19 cellular contexts compared by ENCODE assay signal in the genomic region with DNA sequence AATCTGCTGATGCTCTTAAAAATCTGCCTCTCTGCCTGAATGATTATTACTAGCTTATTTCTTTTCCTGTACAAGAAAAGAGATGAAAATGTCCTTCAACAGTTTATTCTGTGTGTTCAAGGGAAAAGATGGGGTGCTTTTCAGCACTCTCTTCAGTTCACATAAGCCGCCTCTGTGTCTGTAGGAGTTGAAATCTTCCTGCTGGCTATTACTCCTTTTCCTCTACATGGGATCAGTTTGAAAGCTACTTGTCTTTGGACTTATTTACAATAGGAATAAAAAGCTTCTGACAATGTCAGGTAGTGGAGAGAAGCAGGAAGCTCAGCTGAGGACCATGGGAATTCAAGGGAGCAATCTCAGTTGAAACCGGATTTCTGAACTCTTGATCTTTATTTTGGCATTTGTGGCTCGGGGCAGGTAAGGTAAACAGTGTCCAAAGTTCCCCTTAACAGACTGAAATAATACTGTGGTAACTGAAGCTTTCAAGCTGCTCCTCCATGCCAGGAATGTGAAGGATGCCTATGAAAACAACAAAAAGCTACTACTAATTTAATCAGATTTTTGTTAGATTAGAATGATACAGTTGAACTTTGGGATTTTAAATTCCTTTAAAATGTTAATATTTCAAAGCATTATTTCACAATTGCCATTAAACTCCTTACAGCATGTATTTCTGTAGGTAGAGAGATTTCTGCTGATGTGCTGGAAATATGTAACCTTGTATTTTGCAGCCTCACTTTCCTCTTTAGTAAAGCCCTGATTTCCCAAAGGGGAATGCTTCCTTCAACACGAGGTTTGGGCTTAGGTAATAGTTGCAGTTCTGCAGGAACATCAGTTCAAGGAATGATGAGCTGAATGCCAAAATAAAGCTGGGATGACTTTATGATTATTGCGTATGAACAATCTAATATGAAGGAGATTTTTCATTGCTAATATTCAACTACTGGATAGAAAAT. TPM values are rescaled to one million over a fixed set of nuclear protein-coding genes. Genes with fewer than 3 reads are reported as not detected.
DNase-seq lines count a peak whose midpoint lies in the region; ATAC-seq and TF ChIP-seq lines count a peak whose summit lies in the region.
"Had no signal": no experiment of that assay in that cellular context is flagged by ENCODE, and none has a peak within 500 bp of the region (broad histone marks: within the 10 kb centered on the region; RNA-seq: fewer than 3 reads in every experiment).

No MANE protein-coding gene starts in this region.

- H2AK5ac ChIP-seq in trophoblast cell (ENCODE audit: low read length), result no peak overlapping the region

- H3K18ac ChIP-seq in trophoblast cell (ENCODE audit: low read length), result no peak overlapping the region

- no peak overlapping the region for H2AFZ ChIP-seq in trophoblast cell (ENCODE audit: insufficient read depth, low read length, poor library complexity)
- H2AFZ ChIP-seq: GM23248 had no signal

- H2BK12ac ChIP-seq in trophoblast cell (ENCODE audit: low read length), result no peak overlapping the region

- no peak overlapping the region for H3K4me2 ChIP-seq in trophoblast cell (ENCODE audit: low read length)

- no peak overlapping the region for H3K4ac ChIP-seq in trophoblast cell (ENCODE audit: low read depth, low read length)

- H3K27ac ChIP-seq in gastrocnemius medialis (peak overlapping the region; percentile 83 to 87 (median 84)), trophoblast cell (ENCODE audit: low read depth, low read length) (no peak overlapping the region)
- H3K27ac ChIP-seq: GM23248, neutrophil, RWPE1 had no signal

- no peak overlapping the region for H3K4me3 ChIP-seq in gastrocnemius medialis
- H3K4me3 ChIP-seq in BE2C (ENCODE audit: low read depth, low read length), result no peak overlapping the region
- H3K4me3 ChIP-seq in trophoblast cell (ENCODE audit: low read depth, low read length), result no peak overlapping the region
- H3K4me3 ChIP-seq: GM23248 had no signal

- DNase-seq in astrocyte of the hippocampus (ENCODE audit: low read depth, low spot score) (peak; percentile 62), left kidney (ENCODE audit: low read depth, low spot score) (peak; percentile 45), gastrocnemius medialis (no peak), NCI-H2227 (lab: John Stamatoyannopoulos, UW; ENCODE audit: unreplicated experiment) (no peak), BE2C (no peak), trophoblast cell (no peak)
- DNase-seq: activated CD4-positive, alpha-beta T cell treated with anti-CD3 and anti-CD28 coated beads for 36 hours; COR-L47; EL; GM23248; NCI-H1105; NCI-H524; retina; stimulated activated naive CD4-positive, alpha-beta T cell had no signal

- H3K4me3 Mint-ChIP-seq in IgD-negative memory B cell, result no peak overlapping the region
- H3K4me3 Mint-ChIP-seq: activated CD4-positive, alpha-beta T cell treated with anti-CD3 and anti-CD28 coated beads for 36 hours; type B pancreatic cell had no signal

- no peak overlapping the region for H4K12ac ChIP-seq in trophoblast cell (ENCODE audit: low read depth, low read length)

- H3K36me3 ChIP-seq in gastrocnemius medialis, result no peaks in the 10 kb centered on the region
- no peaks in the 10 kb centered on the region for H3K36me3 ChIP-seq in BE2C
- no peaks in the 10 kb centered on the region for H3K36me3 ChIP-seq in trophoblast cell (ENCODE audit: control insufficient read depth in 1 of 2, insufficient read depth in 2 of 2, low read length in 2 of 2)
- H3K36me3 ChIP-seq: neutrophil had no signal

- H3K9me3 ChIP-seq in gastrocnemius medialis, result no peaks in the 10 kb centered on the region
- no peaks in the 10 kb centered on the region for H3K9me3 ChIP-seq in BE2C
- H3K9me3 ChIP-seq in trophoblast cell (ENCODE audit: insufficient read depth, low read depth, low read length), result no peaks in the 10 kb centered on the region
- H3K9me3 ChIP-seq: neutrophil had no signal

- peak overlapping the region in 2 of 3 donors; percentile 19 to 37 for H3K27ac Mint-ChIP-seq in IgD-negative memory B cell
- H3K27ac Mint-ChIP-seq: activated CD4-positive, alpha-beta T cell treated with anti-CD3 and anti-CD28 coated beads for 36 hours; activated T-helper 2 cell treated with anti-CD3 and anti-CD28 coated beads, Interferon-gamma antibody, Interleukin-2, Interleukin-4, amounts not matched to agents 10 μg/mL and 5 μg/mL and 100 μg/mL, durations not matched to agents 14 hours and 24 hours and 36 hours; type B pancreatic cell had no signal

- H3K27me3 ChIP-seq in gastrocnemius medialis, result no peaks in the 10 kb centered on the region
- no peaks in the 10 kb centered on the region for H3K27me3 ChIP-seq in BE2C
- H3K27me3 ChIP-seq in trophoblast cell (ENCODE audit: insufficient read depth, low read length), result no peaks in the 10 kb centered on the region
- H3K27me3 ChIP-seq: neutrophil had no signal

- ATAC-seq in gastrocnemius medialis, result peak in 1 of 2 donors; percentile 29
- ATAC-seq: activated CD4-positive, alpha-beta T cell treated with anti-CD3 and anti-CD28 coated beads for 36 hours had no signal

- H3K36me3 Mint-ChIP-seq in IgD-negative memory B cell, result peaks cover 21% of the 10 kb centered on the region

- no peak for TF ChIP-seq CTCF in gastrocnemius medialis (IDR thresholded peaks at IDR 0.05 in 4 of 5, conservative IDR thresholded peaks at IDR 0.05 in 1 of 5)
- no peak for TF ChIP-seq CTCF in BE2C (IDR thresholded peaks at IDR 0.05; ENCODE audit: low read depth, low read length)

- intact Hi-C loops in gastrocnemius medialis (cut with DNase I; ENCODE audit: low total_unique reads), result loop anchor here (2.0 kb wide), 1 partner anchor 26 kb away; no protein-coding TSS in a partner anchor

- H3K23ac ChIP-seq in trophoblast cell (ENCODE audit: low read length), result no peak overlapping the region

- in situ Hi-C loops in gastrocnemius medialis (cut with MboI; ENCODE audit: low sequenced_read_pairs in 4 of 4), result no loop called here

- peaks cover 10 to 19% (median 11%) of the 10 kb centered on the region in 3 donors for H3K4me1 Mint-ChIP-seq in IgD-negative memory B cell

- no peak overlapping the region for H4K91ac ChIP-seq in trophoblast cell (ENCODE audit: low read depth, low read length)

- H3K79me2 ChIP-seq in trophoblast cell (ENCODE audit: control insufficient read depth, insufficient read depth, low read length, poor library complexity), result no peaks in the 10 kb centered on the region

- H2BK120ac ChIP-seq in trophoblast cell (ENCODE audit: insufficient read depth, low read length, poor library complexity), result no peak overlapping the region

- WGBS in trophoblast cell (ENCODE audit: extremely low coverage, insufficient coverage, insufficient read length), result no CpG with 5 or more reads among the region's 5 CpGs

- no peak overlapping the region for H3K9ac ChIP-seq in trophoblast cell (ENCODE audit: low read length)
- H3K9ac ChIP-seq: GM23248 had no signal

- H3K27me3 Mint-ChIP-seq in IgD-negative memory B cell, result no peaks in the 10 kb centered on the region
- H3K27me3 Mint-ChIP-seq: activated CD4-positive, alpha-beta T cell treated with anti-CD3 and anti-CD28 coated beads for 36 hours; type B pancreatic cell had no signal

- H2BK5ac ChIP-seq in trophoblast cell (ENCODE audit: low read depth, low read length, poor library complexity), result no peak overlapping the region

- H3K9me3 Mint-ChIP-seq in IgD-negative memory B cell, result no peaks in the 10 kb centered on the region
- H3K9me3 Mint-ChIP-seq: activated T-helper 2 cell treated with anti-CD3 and anti-CD28 coated beads, Interferon-gamma antibody, Interleukin-2, Interleukin-4, amounts not matched to agents 10 μg/mL and 5 μg/mL and 100 μg/mL, durations not matched to agents 14 hours and 24 hours and 36 hours had no signal

- H3K14ac ChIP-seq in trophoblast cell (ENCODE audit: low read length), result no peak overlapping the region

- H3K4me1 ChIP-seq in gastrocnemius medialis (peaks cover 73 to 76% of the 10 kb centered on the region in 2 donors), BE2C (peaks cover 19% of the 10 kb centered on the region), trophoblast cell (ENCODE audit: control insufficient read depth in 1 of 2, insufficient read depth in 2 of 2, low read length in 2 of 2) (no peaks in the 10 kb centered on the region)

- no peak overlapping the region for H4K8ac ChIP-seq in trophoblast cell (ENCODE audit: low read depth, low read length)

- H3K79me1 ChIP-seq in trophoblast cell (ENCODE audit: low read length), result no peaks in the 10 kb centered on the region

- no peak for TF ChIP-seq POLR2A in gastrocnemius medialis (IDR thresholded peaks at IDR 0.05)

RNA-seq across cellular contexts. Expression of a gene that starts 43.6 kb away (rescaled TPM):
- polyA plus RNA-seq in IgD-negative memory B cell, result 63.3 TPM
- total RNA-seq in gastrocnemius medialis, result 10 to 100 TPM; 21.3 to 46.2 (median 34.4) TPM
- 42.2 TPM for polyA plus RNA-seq in BE2C (2012; ENCODE audit: insufficient read depth, insufficient read length, low read depth)
- polyA plus RNA-seq in trophoblast cell (2013), result 10.8 and 11.0 TPM in 2 replicates

Comparison
In these comparisons a context has a peak if more than half of its experiments do, and no peak if none do; other contexts are left out.
1. DNase-seq: peak in astrocyte of the hippocampus (single experiment) and left kidney (single experiment); none in gastrocnemius medialis (0 of 2), NCI-H2227 (single experiment), BE2C (single experiment) and trophoblast cell (0 of 2).